8 cellular contexts compared by ENCODE assay signal in the genomic region with DNA sequence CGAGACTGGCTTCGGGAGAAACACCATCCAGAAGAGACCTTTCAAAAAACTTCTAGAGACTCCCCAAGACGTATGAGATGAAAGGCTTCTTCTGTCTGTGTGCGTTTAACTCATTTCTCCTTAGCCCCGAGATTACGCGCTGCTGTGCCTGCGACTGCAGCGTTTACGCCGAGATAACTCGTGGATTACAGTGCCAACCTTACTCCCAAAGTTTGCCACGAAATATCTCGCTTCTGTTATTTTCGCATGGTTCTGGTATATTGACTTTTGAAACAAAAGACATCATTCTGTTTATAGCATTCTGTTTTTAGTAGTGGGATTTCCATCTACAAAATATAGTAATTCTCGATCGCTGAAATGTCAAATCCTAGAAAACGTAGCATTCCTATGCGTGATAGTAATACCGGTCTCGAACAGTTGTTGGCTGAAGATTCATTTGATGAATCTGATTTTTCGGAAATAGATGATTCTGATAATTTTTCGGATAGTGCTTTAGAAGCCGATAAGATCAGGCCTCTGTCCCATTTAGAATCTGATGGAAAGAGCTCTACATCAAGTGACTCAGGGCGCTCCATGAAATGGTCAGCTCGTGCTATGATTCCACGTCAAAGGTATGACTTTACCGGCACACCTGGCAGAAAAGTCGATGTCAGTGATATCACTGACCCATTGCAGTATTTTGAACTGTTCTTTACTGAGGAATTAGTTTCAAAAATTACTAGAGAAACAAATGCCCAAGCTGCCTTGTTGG. TPM values are rescaled to one million over a fixed set of nuclear protein-coding genes. Genes with fewer than 3 reads are reported as not detected.
DNase-seq lines count a peak whose midpoint lies in the region; ATAC-seq and TF ChIP-seq lines count a peak whose summit lies in the region.

No MANE protein-coding gene starts in this region.

- H3K36me3 ChIP-seq in heart right ventricle (no peaks in the 10 kb centered on the region), gastrocnemius medialis (no peaks in the 10 kb centered on the region)

- no peak for DNase-seq in heart right ventricle
- DNase-seq in gastrocnemius medialis = no peak
- no peak for DNase-seq in foreskin melanocyte
- DNase-seq in putamen (ENCODE audit: low spot score) = no peak
- no peak for DNase-seq in superior temporal gyrus (ENCODE audit: extremely low spot score)
- no peak for DNase-seq in GM20000 (ENCODE audit: low spot score)

- H3K4me1 ChIP-seq in heart right ventricle (peaks cover 3 to 43% (median 31%) of the 10 kb centered on the region in 9 donors), gastrocnemius medialis (peaks cover 26 to 28% of the 10 kb centered on the region in 2 donors)

- peaks cover 0 to 4% (median 0%) of the 10 kb centered on the region in 11 donors for H3K9me3 ChIP-seq in heart right ventricle
- H3K9me3 ChIP-seq in gastrocnemius medialis = no peaks in the 10 kb centered on the region

- 23% methylated on average over 29 of the region's 29 CpGs for WGBS in heart right ventricle, 2 donors

- ATAC-seq in GM21360 (IDR thresholded peaks at IDR 0.05; ENCODE audit: unreplicated experiment) (peak; percentile 19), heart right ventricle (peak in 6 of 8 donors; percentile 13 to 46 (median 30)), gastrocnemius medialis (peak; percentile 57 to 61)

- no peak for TF ChIP-seq POLR2A in gastrocnemius medialis (IDR thresholded peaks at IDR 0.05)

- H3K27ac ChIP-seq in VCaP = peak overlapping the region; percentile 80
- peak overlapping the region; percentile 62 to 93 (median 84) for H3K27ac ChIP-seq in heart right ventricle
- H3K27ac ChIP-seq in gastrocnemius medialis = peak overlapping the region; percentile 83 to 90 (median 88)

- H3K4me3 ChIP-seq in heart right ventricle (peak overlapping the region; percentile 63 to 98 (median 86)), gastrocnemius medialis (peak overlapping the region; percentile 71 to 94 (median 88))

- intact Hi-C loops in heart right ventricle (cut with DNase I) (loop anchor here in 8 of 10 donors (1.0 to 10.0 kb wide), 8 partner anchors 40 to 265 kb away; a partner anchor contains a TSS), gastrocnemius medialis (cut with DNase I; ENCODE audit: low total_unique reads) (loop anchor here (2.0 to 10.0 kb wide), 4 partner anchors 64 to 885 kb away; a partner anchor contains a TSS)

- in situ Hi-C loops in gastrocnemius medialis (cut with MboI; ENCODE audit: low sequenced_read_pairs in 4 of 4) = loop anchor here (5.0 to 10.0 kb wide), 5 partner anchors 58 to 232 kb away; a partner anchor contains a TSS

- H3K27me3 ChIP-seq in heart right ventricle = no peaks in the 10 kb centered on the region
- H3K27me3 ChIP-seq in gastrocnemius medialis = no peaks in the 10 kb centered on the region

- no peak for TF ChIP-seq CTCF in VCaP (conservative IDR thresholded peaks at IDR 0.05)
- no peak for TF ChIP-seq CTCF in heart right ventricle (IDR thresholded peaks at IDR 0.05)
- no peak for TF ChIP-seq CTCF in gastrocnemius medialis (IDR thresholded peaks at IDR 0.05 in 4 of 5, conservative IDR thresholded peaks at IDR 0.05 in 1 of 5)
- no peak for TF ChIP-seq CTCF in GM20000 (IDR thresholded peaks at IDR 0.05; ENCODE audit: extremely low read depth, missing control alignments)

RNA-seq across cellular contexts. Expression of a gene that starts 0.5 kb away (rescaled TPM):
- 1 to 10 TPM; 1.2 to 2.5 (median 1.9) TPM for total RNA-seq in heart right ventricle
- 1 to 10 TPM in 1 of 2 donors, under 1 TPM in 1; 0.39 to 1.1 TPM for polyA plus RNA-seq in heart right ventricle
- 1 to 10 TPM in 2 of 4 donors, under 1 TPM in 2; 0.73 to 1.9 (median 1.2) TPM for total RNA-seq in gastrocnemius medialis

RNA-seq across cellular contexts. Expression of a gene that starts 0.7 kb away (rescaled TPM):
- total RNA-seq in heart right ventricle (100 to 1,000 TPM in 1 of 10 donors, 10 to 100 TPM in 9; 49.9 to 110 (median 61.4) TPM), gastrocnemius medialis (10 to 100 TPM; 36.6 to 66.8 (median 48.3) TPM)
- 100 to 1,000 TPM in 1 of 2 donors, 10 to 100 TPM in 1; 49.4 to 150 TPM for polyA plus RNA-seq in heart right ventricle
